ENCODE assay signal across 21 cellular contexts in genomic region chr7:146242661-146243060, GRCh38.
DNase-seq lines count a peak whose midpoint lies in the region; ATAC-seq and TF ChIP-seq lines count a peak whose summit lies in the region.
"Had no signal": no experiment of that assay in that cellular context is flagged by ENCODE, and none has a peak within 500 bp of the region (broad histone marks: within the 10 kb centered on the region; RNA-seq: fewer than 3 reads in every experiment).

No MANE protein-coding gene starts in this region.

- TF ChIP-seq CTCF in GM23338 (conservative IDR thresholded peaks at IDR 0.05; ENCODE audit: low read depth in 2 of 2) (no peak), WTC11 (IDR thresholded peaks at IDR 0.05) (no peak), HFFc6 (IDR thresholded peaks at IDR 0.05) (no peak)

- H3K36me3 ChIP-seq in GM23338 (ENCODE audit: insufficient read depth) (peaks cover 21% of the 10 kb centered on the region), HUES48 (ENCODE audit: control insufficient read depth, insufficient read depth, low read length) (peaks cover 58% of the 10 kb centered on the region)
- H3K36me3 ChIP-seq: BE2C had no signal

- H3K36me3 Mint-ChIP-seq in GM23338 (ENCODE audit: low read depth): peaks cover 77% of the 10 kb centered on the region
- H3K36me3 Mint-ChIP-seq in WTC11: peaks cover 83% of the 10 kb centered on the region
- no peaks in the 10 kb centered on the region; the same call in 1 of the 2 replicates for H3K36me3 Mint-ChIP-seq in HFFc6 (ENCODE audit: low read depth)
- H3K36me3 Mint-ChIP-seq: CD4-positive, CD25-positive, alpha-beta regulatory T cell; CD8-positive, alpha-beta memory T cell had no signal

- H3K9me2 ChIP-seq in GM23338 (ENCODE audit: insufficient read depth): no peaks in the 10 kb centered on the region

- H3K27ac Mint-ChIP-seq in GM23338: no peak overlapping the region
- H3K27ac Mint-ChIP-seq in WTC11: no peak overlapping the region
- H3K27ac Mint-ChIP-seq in HFFc6: no peak overlapping the region
- H3K27ac Mint-ChIP-seq: CD4-positive, CD25-positive, alpha-beta regulatory T cell; CD8-positive, alpha-beta memory T cell; H9 had no signal

- H3F3A ChIP-seq in GM23338 (replicated peaks; ENCODE audit: low read depth): no peaks in the 10 kb centered on the region

- H3K4me2 ChIP-seq in GM23338: peak overlapping the region; percentile 17

- 0 out of 2 replicates have a peak, but pooled peaks cover 5% of the 10 kb centered on the region for H4K20me1 ChIP-seq in GM23338 (replicated peaks; ENCODE audit: insufficient read depth)

- H3K27me3 ChIP-seq in GM23338 (ENCODE audit: insufficient read depth) (no peaks in the 10 kb centered on the region), HUES48 (ENCODE audit: control insufficient read depth, insufficient read depth, low read length) (no peaks in the 10 kb centered on the region)
- H3K27me3 ChIP-seq: BE2C had no signal

- CTCF ChIA-PET in WTC11 (lab: Charles Lee): no interaction called here

- H3K27ac ChIP-seq in GM23338 (ENCODE audit: low read depth) (no peak overlapping the region), HUES48 (ENCODE audit: low read depth, low read length) (no peak overlapping the region)

- peaks cover 87% of the 10 kb centered on the region for H3K79me2 ChIP-seq in GM23338 (replicated peaks; ENCODE audit: insufficient read depth)

- no peak overlapping the region for H2AFZ ChIP-seq in GM23338

- H3K4me1 ChIP-seq in GM23338 (ENCODE audit: insufficient read depth) (peaks cover 24% of the 10 kb centered on the region), HUES48 (ENCODE audit: control insufficient read depth, insufficient read depth, low read length) (peaks cover 14% of the 10 kb centered on the region)
- H3K4me1 ChIP-seq: BE2C had no signal

- H3K27me3 Mint-ChIP-seq in GM23338 (ENCODE audit: insufficient read depth, low read depth, poor library complexity) (peaks cover 16% of the 10 kb centered on the region), WTC11 (ENCODE audit: low read depth) (no peaks in the 10 kb centered on the region), HFFc6 (ENCODE audit: insufficient read depth) (no peaks in the 10 kb centered on the region)
- H3K27me3 Mint-ChIP-seq: CD4-positive, CD25-positive, alpha-beta regulatory T cell; CD8-positive, alpha-beta memory T cell had no signal

- peak overlapping the region; percentile 7; the same call in 1 of the 2 replicates for H3K4me3 ChIP-seq in GM23338
- H3K4me3 ChIP-seq in HUES48 (ENCODE audit: low read depth, low read length): peak overlapping the region; percentile 29

- H3K4me1 Mint-ChIP-seq in GM23338 (peaks cover 45% of the 10 kb centered on the region), WTC11 (peaks cover 58% of the 10 kb centered on the region), HFFc6 (ENCODE audit: low read depth) (no peaks in the 10 kb centered on the region)
- H3K4me1 Mint-ChIP-seq: CD4-positive, CD25-positive, alpha-beta regulatory T cell; CD8-positive, alpha-beta memory T cell had no signal

- ATAC-seq in GM23338: no peak
- no peak for ATAC-seq in WTC11
- no peak for ATAC-seq in GM19023 (IDR thresholded peaks at IDR 0.05; ENCODE audit: unreplicated experiment)
- no peak for ATAC-seq in GM18520 (IDR thresholded peaks at IDR 0.05; ENCODE audit: unreplicated experiment)

- POLR2A ChIA-PET in WTC11 (lab: Charles Lee): no interaction called here

- H3K9me3 ChIP-seq in HUES48 (ENCODE audit: control insufficient read depth, insufficient read depth, low read length): no peaks in the 10 kb centered on the region
- H3K9me3 ChIP-seq: BE2C had no signal

- no peak overlapping the region for H3K9ac ChIP-seq in HUES48 (ENCODE audit: low read depth, low read length)

- H3K9me3 Mint-ChIP-seq in GM23338: peaks cover 8% of the 10 kb centered on the region
- no peaks in the 10 kb centered on the region; the same call in 1 of the 2 replicates for H3K9me3 Mint-ChIP-seq in WTC11
- peaks cover 31% of the 10 kb centered on the region for H3K9me3 Mint-ChIP-seq in HFFc6

- DNase-seq in GM23338 (ENCODE audit: low spot score) (no peak), WTC11 (ENCODE audit: low spot score) (no peak), HFFc6 (no peak)
- DNase-seq: ACHN; BE2C; C1 segment of cervical spinal cord; CD4-positive, CD25-positive, alpha-beta regulatory T cell; CD8-positive, alpha-beta memory T cell; COR-L47; DMS 273 treated with DMSO at 0.1 percent for 48 hours; DMS53; DND-41; EL; GOT3; H9; IMR-90; Karpas-422; KBM-7 had no signal

- H3K4me3 Mint-ChIP-seq in GM23338 (peak overlapping the region; percentile 61), WTC11 (peak overlapping the region; percentile 74), HFFc6 (no peak overlapping the region)
- H3K4me3 Mint-ChIP-seq: CD4-positive, CD25-positive, alpha-beta regulatory T cell; CD8-positive, alpha-beta memory T cell had no signal

TF ChIP-seq in GM23338, 12 proteins besides CTCF, POLR2A, EP300 and RAD21 (continues in another document):
- TF ChIP-seq CREB1 (CRISPR knock-in tag; IDR thresholded peaks at IDR 0.05; ENCODE audit: low read depth): no peak

TF ChIP-seq in WTC11, 78 proteins besides CTCF, POLR2A, EP300 and RAD21 (continues in another document):
- TF ChIP-seq TEAD1 (CRISPR knock-in tag; IDR thresholded peaks at IDR 0.05): no peak
- TF ChIP-seq, protein P1, sequence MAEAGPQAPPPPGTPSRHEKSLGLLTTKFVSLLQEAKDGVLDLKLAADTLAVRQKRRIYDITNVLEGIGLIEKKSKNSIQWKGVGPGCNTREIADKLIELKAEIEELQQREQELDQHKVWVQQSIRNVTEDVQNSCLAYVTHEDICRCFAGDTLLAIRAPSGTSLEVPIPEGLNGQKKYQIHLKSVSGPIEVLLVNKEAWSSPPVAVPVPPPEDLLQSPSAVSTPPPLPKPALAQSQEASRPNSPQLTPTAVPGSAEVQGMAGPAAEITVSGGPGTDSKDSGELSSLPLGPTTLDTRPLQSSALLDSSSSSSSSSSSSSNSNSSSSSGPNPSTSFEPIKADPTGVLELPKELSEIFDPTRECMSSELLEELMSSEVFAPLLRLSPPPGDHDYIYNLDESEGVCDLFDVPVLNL (CRISPR knock-in tag; IDR thresholded peaks at IDR 0.05; ENCODE audit: borderline replicate concordance, low read depth): no peak
- no peak for TF ChIP-seq ZNF317 (CRISPR knock-in tag; IDR thresholded peaks at IDR 0.05; ENCODE audit: borderline replicate concordance, low read depth)
- TF ChIP-seq, protein P2, sequence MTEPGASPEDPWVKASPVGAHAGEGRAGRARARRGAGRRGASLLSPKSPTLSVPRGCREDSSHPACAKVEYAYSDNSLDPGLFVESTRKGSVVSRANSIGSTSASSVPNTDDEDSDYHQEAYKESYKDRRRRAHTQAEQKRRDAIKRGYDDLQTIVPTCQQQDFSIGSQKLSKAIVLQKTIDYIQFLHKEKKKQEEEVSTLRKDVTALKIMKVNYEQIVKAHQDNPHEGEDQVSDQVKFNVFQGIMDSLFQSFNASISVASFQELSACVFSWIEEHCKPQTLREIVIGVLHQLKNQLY (CRISPR knock-in tag; IDR thresholded peaks at IDR 0.05): no peak
- no peak for TF ChIP-seq ARID4B (CRISPR knock-in tag; IDR thresholded peaks at IDR 0.05; ENCODE audit: borderline replicate concordance)
- TF ChIP-seq, protein P3, sequence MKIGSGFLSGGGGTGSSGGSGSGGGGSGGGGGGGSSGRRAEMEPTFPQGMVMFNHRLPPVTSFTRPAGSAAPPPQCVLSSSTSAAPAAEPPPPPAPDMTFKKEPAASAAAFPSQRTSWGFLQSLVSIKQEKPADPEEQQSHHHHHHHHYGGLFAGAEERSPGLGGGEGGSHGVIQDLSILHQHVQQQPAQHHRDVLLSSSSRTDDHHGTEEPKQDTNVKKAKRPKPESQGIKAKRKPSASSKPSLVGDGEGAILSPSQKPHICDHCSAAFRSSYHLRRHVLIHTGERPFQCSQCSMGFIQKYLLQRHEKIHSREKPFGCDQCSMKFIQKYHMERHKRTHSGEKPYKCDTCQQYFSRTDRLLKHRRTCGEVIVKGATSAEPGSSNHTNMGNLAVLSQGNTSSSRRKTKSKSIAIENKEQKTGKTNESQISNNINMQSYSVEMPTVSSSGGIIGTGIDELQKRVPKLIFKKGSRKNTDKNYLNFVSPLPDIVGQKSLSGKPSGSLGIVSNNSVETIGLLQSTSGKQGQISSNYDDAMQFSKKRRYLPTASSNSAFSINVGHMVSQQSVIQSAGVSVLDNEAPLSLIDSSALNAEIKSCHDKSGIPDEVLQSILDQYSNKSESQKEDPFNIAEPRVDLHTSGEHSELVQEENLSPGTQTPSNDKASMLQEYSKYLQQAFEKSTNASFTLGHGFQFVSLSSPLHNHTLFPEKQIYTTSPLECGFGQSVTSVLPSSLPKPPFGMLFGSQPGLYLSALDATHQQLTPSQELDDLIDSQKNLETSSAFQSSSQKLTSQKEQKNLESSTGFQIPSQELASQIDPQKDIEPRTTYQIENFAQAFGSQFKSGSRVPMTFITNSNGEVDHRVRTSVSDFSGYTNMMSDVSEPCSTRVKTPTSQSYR (CRISPR knock-in tag; IDR thresholded peaks at IDR 0.05): no peak
